In the genomic region with DNA sequence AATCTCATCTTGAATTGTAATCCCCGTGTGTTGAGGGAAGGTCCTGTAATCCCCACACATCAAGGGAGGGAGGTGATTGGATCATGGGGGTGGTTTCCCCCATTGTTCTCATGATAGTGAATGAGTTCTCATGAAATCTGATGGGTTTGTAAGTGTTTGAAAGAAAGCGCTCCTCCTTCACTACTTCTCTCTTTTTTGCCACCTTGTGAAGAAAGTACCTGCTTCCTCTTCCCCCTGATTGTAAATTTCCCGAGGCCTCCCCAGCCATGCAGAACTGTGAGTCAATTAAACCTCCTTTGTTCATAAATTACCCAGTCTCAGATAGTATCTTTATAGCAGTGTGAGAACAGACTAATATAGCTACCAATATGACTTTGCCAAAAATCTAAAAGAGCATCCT, we compare ENCODE assay signal across 1 cellular context.
TF ChIP-seq lines count a peak whose summit lies in the region.

No MANE protein-coding gene starts in this region.

TF ChIP-seq in H1, 55 proteins besides CTCF, POLR2A, EP300 and RAD21:
- TF ChIP-seq ATF2 (IDR thresholded peaks at IDR 0.05; ENCODE audit: low read length) = no peak
- TF ChIP-seq NANOG (IDR thresholded peaks at IDR 0.05; ENCODE audit: insufficient read depth, low read depth, low read length, poor library complexity, severe bottlenecking) = no peak
- no peak for TF ChIP-seq SP1 (IDR thresholded peaks at IDR 0.05; ENCODE audit: low read depth, low read length)
- no peak for TF ChIP-seq TAF7 (optimal IDR thresholded peaks at IDR 0.05; ENCODE audit: borderline replicate concordance, low read depth, low read length)
- no peak for TF ChIP-seq SRF (IDR thresholded peaks at IDR 0.05; ENCODE audit: low read depth, low read length)
- no peak for TF ChIP-seq SIN3A (conservative IDR thresholded peaks at IDR 0.05 in 1 of 2, IDR thresholded peaks at IDR 0.05 in 1 of 2; ENCODE audit: low read depth in 1 of 2, low read length in 2 of 2)
- TF ChIP-seq CTBP2 (IDR thresholded peaks at IDR 0.05; ENCODE audit: borderline replicate concordance, insufficient read depth, insufficient read length, low read length) = no peak
- TF ChIP-seq ATF3 (IDR thresholded peaks at IDR 0.05; ENCODE audit: insufficient read depth, low read depth, low read length) = no peak
- TF ChIP-seq KDM4A (IDR thresholded peaks at IDR 0.05; ENCODE audit: low read depth, low read length, severe bottlenecking) = no peak
- no peak for TF ChIP-seq MAX (IDR thresholded peaks at IDR 0.05)
- TF ChIP-seq KDM5A (IDR thresholded peaks at IDR 0.05; ENCODE audit: low read length) = no peak
- TF ChIP-seq POU5F1 (IDR thresholded peaks at IDR 0.05; ENCODE audit: low read depth, low read length) = no peak
- TF ChIP-seq, protein P1, sequence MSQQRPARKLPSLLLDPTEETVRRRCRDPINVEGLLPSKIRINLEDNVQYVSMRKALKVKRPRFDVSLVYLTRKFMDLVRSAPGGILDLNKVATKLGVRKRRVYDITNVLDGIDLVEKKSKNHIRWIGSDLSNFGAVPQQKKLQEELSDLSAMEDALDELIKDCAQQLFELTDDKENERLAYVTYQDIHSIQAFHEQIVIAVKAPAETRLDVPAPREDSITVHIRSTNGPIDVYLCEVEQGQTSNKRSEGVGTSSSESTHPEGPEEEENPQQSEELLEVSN (IDR thresholded peaks at IDR 0.05) = no peak
- no peak for TF ChIP-seq KDM1A (IDR thresholded peaks at IDR 0.05; ENCODE audit: borderline replicate concordance, low read length)
- TF ChIP-seq BRCA1 (IDR thresholded peaks at IDR 0.05; ENCODE audit: low read depth, low read length) = no peak
- TF ChIP-seq PHF8 (conservative IDR thresholded peaks at IDR 0.05; ENCODE audit: low read depth, low read length) = no peak
